In the genomic region with DNA sequence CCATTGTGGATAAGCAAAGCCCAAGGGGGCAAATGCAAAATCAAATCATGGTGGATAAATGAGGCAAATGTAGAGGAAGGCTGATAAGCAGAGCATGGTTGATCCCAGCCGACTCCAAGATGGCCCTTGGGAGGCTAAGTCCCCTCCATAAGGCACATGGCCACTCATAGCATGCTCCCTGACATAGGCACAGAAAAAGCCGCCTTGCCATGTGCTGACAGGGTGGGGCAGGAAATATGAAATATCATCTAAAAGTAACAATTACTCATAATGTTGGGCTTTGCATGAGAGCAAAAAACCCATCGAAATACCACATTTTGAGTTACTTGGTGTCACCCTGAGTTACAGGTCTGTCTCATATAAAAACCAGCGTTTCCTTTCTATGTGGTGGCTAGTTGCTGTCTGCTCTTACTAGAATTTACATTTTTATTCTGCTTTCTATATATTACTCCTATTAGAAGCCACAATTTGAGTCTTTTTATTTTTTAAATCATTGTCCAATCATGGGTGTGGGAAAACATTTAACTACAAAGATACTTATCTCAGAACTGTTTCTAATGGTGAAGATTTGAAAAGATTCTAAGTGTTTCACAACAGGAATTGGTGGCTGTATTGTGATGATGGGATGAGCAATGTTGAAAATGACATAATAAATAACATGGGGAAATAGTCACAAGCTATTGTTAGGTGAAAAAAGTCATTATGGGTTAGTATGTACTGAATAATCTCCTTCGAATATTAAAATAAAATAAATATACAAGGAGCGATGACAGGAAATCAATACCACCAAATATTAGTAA, we compare ENCODE assay signal across 8 cellular contexts.
DNase-seq lines count a peak whose midpoint lies in the region; ATAC-seq and TF ChIP-seq lines count a peak whose summit lies in the region.

No MANE protein-coding gene starts in this region.

- ATAC-seq in GM18861 (IDR thresholded peaks at IDR 0.05; ENCODE audit: unreplicated experiment) (peak; percentile 41), HG03175 (IDR thresholded peaks at IDR 0.05; ENCODE audit: unreplicated experiment) (peak; percentile 62), left lobe of liver (no peak)

- peak; percentile 86 for DNase-seq in activated CD8-positive, alpha-beta memory T cell treated with anti-CD3 and anti-CD28 coated beads for 24 hours
- DNase-seq in fibroblast of pulmonary artery (ENCODE audit: low read depth) (peak; percentile 59), NCI-H524 (lab: John Stamatoyannopoulos, UW) (no peak), left lobe of liver (ENCODE audit: low spot score) (no peak), GM19240 (ENCODE audit: insufficient read length, low spot score) (no peak)
- DNase-seq in stimulated activated naive CD4-positive, alpha-beta T cell (lab: John Stamatoyannopoulos, UW): peak in 5 of 6 experiments; percentile 25 to 60 (median 33)

- H3K4me3 ChIP-seq in fibroblast of pulmonary artery (replicated peaks; ENCODE audit: low read depth, low read length): no peak overlapping the region

- no peak for TF ChIP-seq CTCF in fibroblast of pulmonary artery (IDR thresholded peaks at IDR 0.05; ENCODE audit: low read length, missing control alignments)

Comparison
In these comparisons a context has a peak if more than half of its experiments do, and no peak if none do; other contexts are left out.
1. DNase-seq: peak in activated CD8-positive, alpha-beta memory T cell treated with anti-CD3 and anti-CD28 coated beads for 24 hours (single experiment), fibroblast of pulmonary artery (single experiment) and stimulated activated naive CD4-positive, alpha-beta T cell (5 of 6); none in NCI-H524 (0 of 2), left lobe of liver (single experiment) and GM19240 (single experiment).